ENCODE assay signal across 23 cellular contexts in the genomic region with DNA sequence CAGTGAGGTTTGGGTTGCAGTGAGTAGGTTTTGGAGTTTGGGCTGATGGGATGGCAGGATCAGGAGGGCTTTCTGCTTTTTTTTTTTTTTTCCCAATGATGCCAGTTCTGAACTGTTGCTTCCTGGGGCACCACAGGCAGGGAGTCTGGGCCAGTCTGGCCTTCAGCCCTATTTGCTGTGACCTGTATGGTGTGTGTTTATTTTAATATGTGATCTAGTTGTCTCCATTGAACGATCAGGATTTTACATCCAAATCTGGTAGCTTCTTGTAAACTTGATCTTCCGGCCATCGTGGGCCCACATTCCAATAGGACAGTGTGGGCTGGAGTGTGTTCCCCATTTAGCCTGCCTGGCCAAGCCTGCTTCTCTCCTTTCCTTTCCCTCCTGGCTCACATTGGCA. TPM values are rescaled to one million over a fixed set of nuclear protein-coding genes. Genes with fewer than 3 reads are reported as not detected.
DNase-seq lines count a peak whose midpoint lies in the region; ATAC-seq and TF ChIP-seq lines count a peak whose summit lies in the region.
"Had no signal": no experiment of that assay in that cellular context is flagged by ENCODE, and none has a peak within 500 bp of the region (broad histone marks: within the 10 kb centered on the region; RNA-seq: fewer than 3 reads in every experiment).

No MANE protein-coding gene starts in this region.

- H3K9me3 ChIP-seq in body of pancreas (no peaks in the 10 kb centered on the region), gastrocnemius medialis (no peaks in the 10 kb centered on the region)
- H3K9me3 ChIP-seq: SJCRH30 had no signal

- H3K4me1 ChIP-seq in body of pancreas, result peaks cover 31% of the 10 kb centered on the region
- H3K4me1 ChIP-seq in gastrocnemius medialis, result peaks cover 35 to 53% of the 10 kb centered on the region in 2 donors
- H3K4me1 ChIP-seq: SJCRH30 had no signal

- no peak for DNase-seq in Right ventricle myocardium superior
- no peak for DNase-seq in Right ventricle myocardium inferior (ENCODE audit: missing footprints)
- no peak for DNase-seq in body of pancreas
- DNase-seq in mucosa of gallbladder (ENCODE audit: low spot score), result peak; percentile 36
- no peak for DNase-seq in gastrocnemius medialis
- no peak for DNase-seq in stimulated activated CD4-positive, alpha-beta T cell treated with anti-CD3 and anti-CD28 coated beads, Interleukin-4, amount 100 ng/mL, for 24 hours
- DNase-seq: 8988T; C1 segment of cervical spinal cord; CD4-positive, alpha-beta memory T cell; COR-L47; DMS53; HCEC 1CT; NCI-H1105 treated with DMSO at 0.1 percent for 48 hours; NCI-H146; NCI-H1930; NCI-H2107; NCI-H446; NCI-H524 treated with DMSO at 0.1 percent for 48 hours; NCI-H774; SJCRH30 had no signal

- H3K27me3 ChIP-seq in body of pancreas, result no peaks in the 10 kb centered on the region
- H3K27me3 ChIP-seq in gastrocnemius medialis, result no peaks in the 10 kb centered on the region
- H3K27me3 ChIP-seq: SJCRH30 had no signal

- TF ChIP-seq CTCF in body of pancreas (IDR thresholded peaks at IDR 0.05) (no peak), gastrocnemius medialis (IDR thresholded peaks at IDR 0.05 in 4 of 5, conservative IDR thresholded peaks at IDR 0.05 in 1 of 5) (no peak)

- intact Hi-C loops in Right ventricle myocardium superior (cut with DNase I) (no loop called here), Right ventricle myocardium inferior (cut with DNase I) (no loop called here), body of pancreas (cut with DNase I) (no loop called here), gastrocnemius medialis (cut with DNase I; ENCODE audit: low total_unique reads) (no loop called here)

- in situ Hi-C loops in gastrocnemius medialis (cut with MboI; ENCODE audit: low sequenced_read_pairs in 4 of 4), result no loop called here

- peak overlapping the region in 3 of 4 donors; percentile 53 to 71 (median 63) for H3K27ac ChIP-seq in body of pancreas
- H3K27ac ChIP-seq in gastrocnemius medialis, result peak overlapping the region; percentile 50 to 79 (median 70)
- H3K27ac ChIP-seq: SJCRH30 had no signal

- peak; percentile 16 for ATAC-seq in Right ventricle myocardium superior (ENCODE audit: poor library complexity)
- no peak for ATAC-seq in Right ventricle myocardium inferior
- no peak for ATAC-seq in body of pancreas
- no peak for ATAC-seq in gastrocnemius medialis
- ATAC-seq in HG02970 (IDR thresholded peaks at IDR 0.05; ENCODE audit: low FRiP score, unreplicated experiment), result no peak
- ATAC-seq: GM12878, SK-N-SH treated with all-trans-retinoic acid at 6 μM for 48 hours had no signal

- H3K36me3 ChIP-seq in body of pancreas (replicated peaks in 1 of 2; ENCODE audit: insufficient read depth in 1 of 2, low read depth in 2 of 2) (no peaks in the 10 kb centered on the region), gastrocnemius medialis (no peaks in the 10 kb centered on the region)
- H3K36me3 ChIP-seq: SJCRH30 had no signal

- 42 to 61% methylated on average over 3 of the region's 3 CpGs for WGBS in body of pancreas, 2 donors

- TF ChIP-seq POLR2A in body of pancreas (IDR thresholded peaks at IDR 0.05), result no peak
- no peak for TF ChIP-seq POLR2A in gastrocnemius medialis (IDR thresholded peaks at IDR 0.05)

- H3K4me3 ChIP-seq in body of pancreas (no peak overlapping the region), gastrocnemius medialis (no peak overlapping the region)
- H3K4me3 ChIP-seq: GM12878, SJCRH30 had no signal

RNA-seq across cellular contexts. Expression of gene DAB2IP, which starts 25.8 kb away (rescaled TPM):
- total RNA-seq in Right ventricle myocardium superior (44.7 TPM), Right ventricle myocardium inferior (53.0 TPM), body of pancreas (10 to 100 TPM; 25.2 to 34.9 TPM), mucosa of gallbladder (114 TPM), gastrocnemius medialis (10 to 100 TPM; 22.7 to 68.2 (median 37.4) TPM)
- total RNA-seq: CD4-positive, alpha-beta memory T cell had no signal
